In genomic region chr4:56129431-56129861, GRCh38 we compare ENCODE assay signal across 9 cellular contexts.
DNase-seq lines count a peak whose midpoint lies in the region; ATAC-seq and TF ChIP-seq lines count a peak whose summit lies in the region.
"Had no signal": no experiment of that assay in that cellular context is flagged by ENCODE, and none has a peak within 500 bp of the region (broad histone marks: within the 10 kb centered on the region; RNA-seq: fewer than 3 reads in every experiment).

No MANE protein-coding gene starts in this region.

- peak; percentile 12 for DNase-seq in COR-L47 (lab: John Stamatoyannopoulos, UW)
- DNase-seq in GM20000 (ENCODE audit: low spot score) = peak; percentile 5
- no peak for DNase-seq in Panc1 (ENCODE audit: low read depth, low spot score)
- DNase-seq in hepatocyte (ENCODE audit: low spot score) = peak; percentile 63
- no peak for DNase-seq in aorta
- no peak for DNase-seq in stimulated activated naive CD4-positive, alpha-beta T cell (lab: John Stamatoyannopoulos, UW)
- DNase-seq in AG08395 (ENCODE audit: low spot score) = no peak
- DNase-seq: activated naive CD8-positive, alpha-beta T cell treated with anti-CD3 and anti-CD28 coated beads, Interleukin-2, amount 10 ng/mL, durations not matched to agents 7 days and 5 days had no signal

- TF ChIP-seq CTCF in GM20000 (IDR thresholded peaks at IDR 0.05; ENCODE audit: extremely low read depth, missing control alignments) = no peak
- peak; percentile 53 for TF ChIP-seq CTCF in Panc1 (IDR thresholded peaks at IDR 0.05)
- peak; percentile 52 for TF ChIP-seq CTCF in hepatocyte (IDR thresholded peaks at IDR 0.05; ENCODE audit: poor library complexity)

- no peak overlapping the region for H2AFZ ChIP-seq in hepatocyte

- no TSS peak for BruUV-seq in Panc1 (replicated peaks; lab: Mats Ljungman, UMichigan)

- H3K4me1 ChIP-seq in Panc1 (ENCODE audit: control insufficient read depth, insufficient read depth, low read length) (no peaks in the 10 kb centered on the region; the same call in 1 of the 2 replicates), hepatocyte (ENCODE audit: insufficient read depth) (no peaks in the 10 kb centered on the region), aorta (ENCODE audit: control insufficient read depth in 1 of 2, insufficient read depth in 2 of 2, low read length in 2 of 2) (no peaks in the 10 kb centered on the region)

- H3K9me2 ChIP-seq in hepatocyte (replicated peaks; ENCODE audit: insufficient read depth) = no peaks in the 10 kb centered on the region

- CTCF ChIA-PET in Panc1 (lab: Charles Lee) = no interaction called here

- H3K36me3 ChIP-seq in Panc1 (ENCODE audit: control insufficient read depth, insufficient read depth, low read length) (no peaks in the 10 kb centered on the region), hepatocyte (replicated peaks; ENCODE audit: insufficient read depth, low read depth) (no peaks in the 10 kb centered on the region), aorta (ENCODE audit: control insufficient read depth in 1 of 2, insufficient read depth in 2 of 2, low read length in 1 of 2) (no peaks in the 10 kb centered on the region)

- intact Hi-C loops in Panc1 (cut with micrococcal nuclease; ENCODE audit: unreplicated experiment) = loop anchor here (5.0 kb wide), 1 partner anchor 37 kb away; no protein-coding TSS in a partner anchor
- intact Hi-C loops in aorta (cut with DNase I) = no loop called here

- 66% methylated on average over 7 of the region's 7 CpGs for WGBS in hepatocyte (ENCODE audit: low lambda C conversion rate, missing lambda C conversion rate)
- WGBS in aorta, 2 donors = 68 to 75% methylated on average over 7 of the region's 7 CpGs

- in situ Hi-C loops in Panc1 (cut with HindIII; ENCODE audit: low pct_unique_long_range_greater_than_20kb, low sequenced_read_pairs) = no loop called here

- no peak overlapping the region for H3K4me2 ChIP-seq in hepatocyte

- no peak overlapping the region for H3K27ac ChIP-seq in Panc1 (ENCODE audit: low read length)
- H3K27ac ChIP-seq in hepatocyte = no peak overlapping the region
- H3K27ac ChIP-seq in aorta (ENCODE audit: low read depth in 1 of 2, low read length in 2 of 2) = no peak overlapping the region

- H3K79me2 ChIP-seq in hepatocyte = peaks cover 34% of the 10 kb centered on the region

- H3K27me3 ChIP-seq in Panc1 (ENCODE audit: control insufficient read depth, insufficient read depth, low read length) = no peaks in the 10 kb centered on the region
- no peaks in the 10 kb centered on the region for H3K27me3 ChIP-seq in hepatocyte
- H3K27me3 ChIP-seq in aorta (ENCODE audit: control insufficient read depth in 1 of 2, insufficient read depth in 2 of 2, low read length in 1 of 2) = no peaks in the 10 kb centered on the region

- H3K4me3 ChIP-seq in Panc1 (ENCODE audit: low read depth in 2 of 2, low read length in 2 of 2) (no peak overlapping the region), hepatocyte (no peak overlapping the region), aorta (ENCODE audit: low read length in 2 of 2) (no peak overlapping the region)

- H4K20me1 ChIP-seq in hepatocyte (ENCODE audit: insufficient read depth, poor library complexity, severe bottlenecking) = no peaks in the 10 kb centered on the region

- POLR2A ChIA-PET in Panc1 (lab: Charles Lee) = interaction anchor here (0.6 kb wide), 1 partner anchor 344 kb away, joined by 3 read pairs; no protein-coding TSS in a partner anchor

- ATAC-seq in Panc1 (0 out of 2 replicates have a peak, but pooled peaks have one; percentile 60), aorta (ENCODE audit: low FRiP score) (no peak), HG02623 (IDR thresholded peaks at IDR 0.05; ENCODE audit: unreplicated experiment) (no peak)

- no peaks in the 10 kb centered on the region for H3K9me3 ChIP-seq in Panc1 (ENCODE audit: control insufficient read depth, insufficient read depth, low read depth, low read length)
- no peaks in the 10 kb centered on the region for H3K9me3 ChIP-seq in hepatocyte (ENCODE audit: low read depth)
- H3K9me3 ChIP-seq in aorta (ENCODE audit: control insufficient read depth, low read length) = no peaks in the 10 kb centered on the region

Comparison
In these comparisons a context has a peak if more than half of its experiments do, and no peak if none do; other contexts are left out.
1. DNase-seq: peak in COR-L47 (single experiment), GM20000 (single experiment) and hepatocyte (single experiment); none in Panc1 (single experiment), aorta (0 of 2), stimulated activated naive CD4-positive, alpha-beta T cell (0 of 6) and AG08395 (single experiment).